In the genomic region with DNA sequence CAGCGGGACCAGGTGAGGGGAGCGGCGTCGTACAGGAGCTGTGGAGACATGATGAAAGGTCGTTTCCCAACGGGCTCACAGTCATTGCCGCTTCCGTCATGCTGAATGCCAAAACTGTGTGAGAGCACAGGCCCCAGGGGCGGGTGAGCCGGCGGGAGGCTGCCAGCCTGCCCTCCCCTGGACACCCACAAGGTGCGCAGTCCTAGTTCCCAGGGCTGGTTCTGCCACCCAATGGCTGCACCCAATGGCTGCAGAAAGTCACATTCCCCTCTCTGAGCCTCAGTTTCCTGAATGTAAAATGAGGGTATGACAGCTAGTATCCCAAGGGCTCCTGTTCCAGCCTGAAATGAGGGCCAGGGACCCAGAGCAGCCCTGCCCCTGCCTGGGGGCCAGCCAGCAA, we compare ENCODE assay signal across 26 cellular contexts. TPM values are rescaled to one million over a fixed set of nuclear protein-coding genes. Genes with fewer than 3 reads are reported as not detected.
A peak's percentile ranks its signal among the peaks of the same experiment; 100 is the strongest.
DNase-seq lines count a peak whose midpoint lies in the region; ATAC-seq, FAIRE-seq and TF ChIP-seq lines count a peak whose summit lies in the region.
"Had no signal": no experiment of that assay in that cellular context is flagged by ENCODE, and none has a peak within 500 bp of the region (broad histone marks: within the 10 kb centered on the region; RNA-seq: fewer than 3 reads in every experiment).

No MANE protein-coding gene starts in this region.

- H3K4me2 ChIP-seq in K562 (ENCODE audit: insufficient read depth, low read length) = no peak overlapping the region
- no peak overlapping the region for H3K4me2 ChIP-seq in keratinocyte (ENCODE audit: control insufficient read depth, extremely low read depth, insufficient read depth, low read depth, low read length)
- no peak overlapping the region for H3K4me2 ChIP-seq in neuronal stem cell (ENCODE audit: insufficient read depth, low read length, poor library complexity, severe bottlenecking)
- H3K4me2 ChIP-seq: A549; BLaER1 treated with 17β-estradiol and CSF1 and Interleukin-3, amounts not matched to agents 10 nM and 100 nM; GM23338 had no signal

- H2BK5ac ChIP-seq in neuronal stem cell (ENCODE audit: low read length) = no peak overlapping the region

- H3K9me3 Mint-ChIP-seq in HFFc6 = peaks cover 4% of the 10 kb centered on the region; the same call in 1 of the 2 replicates
- H3K9me3 Mint-ChIP-seq: CD4-positive, alpha-beta T cell; GM23338; H9 had no signal

- H4K91ac ChIP-seq in neuronal stem cell (ENCODE audit: low read depth, low read length, poor library complexity) = no peak overlapping the region

- POLR2A ChIA-PET in K562 (lab: Yijun Ruan, JAX) = no interaction called here

- no peak overlapping the region for H2BK12ac ChIP-seq in neuronal stem cell (ENCODE audit: low read length)

- H2BK15ac ChIP-seq in neuronal stem cell (ENCODE audit: low read length) = no peak overlapping the region

- no peak for TF ChIP-seq EP300 in K562 (IDR thresholded peaks at IDR 0.05; ENCODE audit: low read length)

- BruUV-seq in K562 (replicated peaks; lab: Mats Ljungman, UMichigan) = no TSS peak

- no peak for FAIRE-seq in K562 (lab: Jason Lieb, UNC)
- FAIRE-seq in keratinocyte (lab: Jason Lieb, UNC) = no peak
- FAIRE-seq: A549, D721Med, GM12891, GM18507 had no signal

- intact Hi-C loops in K562 (cut with micrococcal nuclease) (no loop called here), right lobe of liver (cut with DNase I) (no loop called here), left ventricle myocardium superior (cut with micrococcal nuclease) (no loop called here)

- dilution Hi-C loops in keratinocyte (cut with MboI; ENCODE audit: extremely low pct_ligation_motif_present, low sequenced_read_pairs) = no loop called here

- ATAC-seq in K562 (peak; percentile 49; the same call in 2 of the 3 replicates), right lobe of liver (no peak), left ventricle myocardium superior (no peak)
- ATAC-seq: GM23338 had no signal

- no peak overlapping the region for H3K27ac Mint-ChIP-seq in HFFc6
- H3K27ac Mint-ChIP-seq: CD14-positive monocyte; CD4-positive, alpha-beta T cell; GM23338 had no signal

- H3K18ac ChIP-seq in neuronal stem cell (ENCODE audit: low read length) = no peak overlapping the region

- H3K36me3 ChIP-seq in K562 (ENCODE audit: control insufficient read depth, insufficient read depth, low read length) = no peaks in the 10 kb centered on the region
- no peaks in the 10 kb centered on the region for H3K36me3 ChIP-seq in keratinocyte (ENCODE audit: control insufficient read depth in 2 of 2, extremely low read depth in 1 of 2, insufficient read depth in 2 of 2, low read length in 2 of 2)
- peaks cover 41 to 84% of the 10 kb centered on the region in 2 donors for H3K36me3 ChIP-seq in neuronal stem cell (replicated peaks in 1 of 2; ENCODE audit: control insufficient read depth in 2 of 2, insufficient read depth in 2 of 2, low read length in 2 of 2)
- H3K36me3 ChIP-seq in right lobe of liver = no peaks in the 10 kb centered on the region

- H2AK5ac ChIP-seq in neuronal stem cell (ENCODE audit: low read depth, low read length) = no peak overlapping the region

- 13% methylated on average over 12 of the region's 12 CpGs for WGBS in K562 (ENCODE audit: insufficient coverage, low coverage, missing lambda C conversion rate)
- no CpG with 5 or more reads among the region's 12 CpGs for WGBS in neuronal stem cell (ENCODE audit: extremely low coverage in 2 of 2, insufficient read length in 2 of 2, insufficient replicate concordance in 1 of 2), 2 donors
- WGBS in right lobe of liver (ENCODE audit: insufficient coverage, low coverage, low lambda C conversion rate, missing lambda C conversion rate) = 100% methylated on average over 1 of the region's 12 CpGs

- CTCF ChIA-PET in K562 (lab: Yijun Ruan, JAX; ENCODE audit: low intra/inter-chr PET ratio) = no interaction called here

- H3K4me3 Mint-ChIP-seq in HFFc6 = no peak overlapping the region
- H3K4me3 Mint-ChIP-seq: CD14-positive monocyte; CD4-positive, alpha-beta T cell; CD8-positive, alpha-beta memory T cell; GM23338; H9 had no signal

- in situ Hi-C loops in K562 (cut with MboI) = no loop called here

- H3K14ac ChIP-seq in neuronal stem cell (ENCODE audit: low read length) = no peak overlapping the region

- H2AFZ ChIP-seq in K562 (ENCODE audit: low read depth, low read length) (no peak overlapping the region), keratinocyte (ENCODE audit: control insufficient read depth, low read length) (no peak overlapping the region), neuronal stem cell (ENCODE audit: low read length) (no peak overlapping the region)
- H2AFZ ChIP-seq: GM23338 had no signal

- no peaks in the 10 kb centered on the region for H3K79me2 ChIP-seq in K562 (ENCODE audit: control insufficient read depth, insufficient read depth, low read length)
- H3K79me2 ChIP-seq in keratinocyte (ENCODE audit: control insufficient read depth, insufficient read depth, low read length) = no peaks in the 10 kb centered on the region

- no peaks in the 10 kb centered on the region for H3K4me1 Mint-ChIP-seq in HFFc6 (ENCODE audit: low read depth)
- H3K4me1 Mint-ChIP-seq: CD8-positive, alpha-beta memory T cell; GM23338; H9 had no signal

- H3K9ac ChIP-seq in K562 (ENCODE audit: insufficient read depth in 1 of 2, low read depth in 2 of 2, low read length in 2 of 2) (no peak overlapping the region), keratinocyte (ENCODE audit: control insufficient read depth, extremely low read depth, insufficient read depth, low read length) (no peak overlapping the region), neuronal stem cell (ENCODE audit: low read depth, low read length, poor library complexity) (peak overlapping the region; percentile 44)
- H3K9ac ChIP-seq: BLaER1 treated with 17β-estradiol and CSF1 and Interleukin-3, amounts not matched to agents 10 nM and 100 nM had no signal

- peaks cover 0 to 4% of the 10 kb centered on the region in 2 experiments; a peak in 1 of 5 replicates for H3K4me1 ChIP-seq in K562 (replicated peaks in 1 of 2; ENCODE audit: control insufficient read depth in 2 of 2, insufficient read depth in 2 of 2, low read length in 2 of 2)
- no peaks in the 10 kb centered on the region for H3K4me1 ChIP-seq in keratinocyte (ENCODE audit: control insufficient read depth, extremely low read depth, insufficient read depth, low read length)
- no peaks in the 10 kb centered on the region for H3K4me1 ChIP-seq in neuronal stem cell (ENCODE audit: control insufficient read depth in 2 of 2, insufficient read depth in 1 of 2, low read depth in 1 of 2, low read length in 2 of 2)
- H3K4me1 ChIP-seq in right lobe of liver = no peaks in the 10 kb centered on the region
- H3K4me1 ChIP-seq: A549, BE2C had no signal

- no peak for DNase-seq in HFFc6
- DNase-seq in K562 (ENCODE audit: extremely low read depth in 1 of 4, low spot score in 3 of 4) = no peak
- no peak for DNase-seq in keratinocyte (ENCODE audit: low read depth, low spot score)
- no peak for DNase-seq in neuronal stem cell (ENCODE audit: low spot score)
- no peak for DNase-seq in right lobe of liver
- no peak for DNase-seq in nucleus accumbens (lab: John Stamatoyannopoulos, UW)
- DNase-seq in putamen (ENCODE audit: low spot score) = no peak
- DNase-seq in left ventricle myocardium superior = no peak
- DNase-seq: 8988T; ACHN; AML-193; BE2C; CD4-positive, alpha-beta T cell; CD8-positive, alpha-beta memory T cell; DMS 273 treated with DMSO at 0.1 percent for 48 hours; DMS79; EL; GDM1; H9 had no signal

- H3K4ac ChIP-seq in neuronal stem cell (ENCODE audit: low read length) = no peak overlapping the region

- peaks cover 31% of the 10 kb centered on the region for H3K27me3 Mint-ChIP-seq in HFFc6 (ENCODE audit: insufficient read depth)
- H3K27me3 Mint-ChIP-seq: CD4-positive, alpha-beta T cell had no signal

- no peak overlapping the region for H3K23ac ChIP-seq in neuronal stem cell (ENCODE audit: low read depth, low read length, poor library complexity)

- H3K4me3 ChIP-seq in K562 (no peak overlapping the region), keratinocyte (ENCODE audit: control insufficient read depth in 2 of 3, extremely low read depth in 1 of 3, insufficient read depth in 2 of 3, low read depth in 1 of 3, low read length in 3 of 3) (no peak overlapping the region), neuronal stem cell (ENCODE audit: low read length in 2 of 2) (no peak overlapping the region), right lobe of liver (no peak overlapping the region)
- H3K4me3 ChIP-seq: A549; BLaER1 treated with 17β-estradiol and CSF1 and Interleukin-3, amounts not matched to agents 10 nM and 100 nM; GM23338 had no signal

- no peak overlapping the region for H3K27ac ChIP-seq in K562 (ENCODE audit: extremely low read depth, low read depth, low read length)
- no peak overlapping the region for H3K27ac ChIP-seq in keratinocyte (ENCODE audit: control insufficient read depth, insufficient read depth, low read length)
- H3K27ac ChIP-seq in neuronal stem cell (replicated peaks; ENCODE audit: low read length) = no peak overlapping the region
- H3K27ac ChIP-seq in right lobe of liver = no peak overlapping the region
- H3K27ac ChIP-seq: A549; BLaER1 treated with 17β-estradiol and CSF1 and Interleukin-3, amounts not matched to agents 10 nM and 100 nM had no signal

- TF ChIP-seq RAD21 in K562 (CRISPR knock-in tag; conservative IDR thresholded peaks at IDR 0.05 in 1 of 2, IDR thresholded peaks at IDR 0.05 in 1 of 2) = no peak

- 0 out of 2 replicates have a peak, but pooled peaks cover 4% of the 10 kb centered on the region for H3K36me3 Mint-ChIP-seq in HFFc6 (ENCODE audit: low read depth)
- H3K36me3 Mint-ChIP-seq: CD14-positive monocyte had no signal

- H3K9me1 ChIP-seq in K562 (ENCODE audit: control insufficient read depth, insufficient read depth, low read length) (no peaks in the 10 kb centered on the region), keratinocyte (ENCODE audit: control insufficient read depth, extremely low read depth, insufficient read depth, low read length) (no peaks in the 10 kb centered on the region)

- H3K9me3 ChIP-seq in K562 (replicated peaks; ENCODE audit: control insufficient read depth, insufficient read depth, low read depth, low read length) (no peaks in the 10 kb centered on the region), keratinocyte (ENCODE audit: control insufficient read depth, low read depth, low read length) (no peaks in the 10 kb centered on the region), neuronal stem cell (replicated peaks in 1 of 2; ENCODE audit: control insufficient read depth in 2 of 2, insufficient read depth in 1 of 2, low read depth in 1 of 2, low read length in 2 of 2) (peaks cover 0 to 10% of the 10 kb centered on the region in 2 donors), right lobe of liver (no peaks in the 10 kb centered on the region)
- H3K9me3 ChIP-seq: BE2C; BLaER1 treated with 17β-estradiol and CSF1 and Interleukin-3, amounts not matched to agents 10 nM and 100 nM had no signal

- TF ChIP-seq POLR2A in K562 (conservative IDR thresholded peaks at IDR 0.05) (no peak), right lobe of liver (IDR thresholded peaks at IDR 0.05) (no peak)

- H3K27me3 ChIP-seq in K562 (ENCODE audit: control insufficient read depth in 2 of 2, insufficient read depth in 2 of 2, low read length in 2 of 2) (peaks cover 12 to 44% of the 10 kb centered on the region in 2 experiments; a peak in 4 of 5 replicates), keratinocyte (ENCODE audit: control insufficient read depth, extremely low read depth, insufficient read depth, low read length) (no peaks in the 10 kb centered on the region), neuronal stem cell (ENCODE audit: control insufficient read depth in 3 of 3, insufficient read depth in 3 of 3, low read depth in 1 of 3, low read length in 3 of 3) (no peaks in the 10 kb centered on the region), right lobe of liver (no peaks in the 10 kb centered on the region)
- H3K27me3 ChIP-seq: BE2C; BLaER1 treated with 17β-estradiol and CSF1 and Interleukin-3, amounts not matched to agents 10 nM and 100 nM had no signal

- no peak overlapping the region for H2BK120ac ChIP-seq in neuronal stem cell (ENCODE audit: low read depth, low read length)

- H4K20me1 ChIP-seq in K562 (replicated peaks; ENCODE audit: control insufficient read depth, insufficient read depth, low read length) (no peaks in the 10 kb centered on the region), keratinocyte (ENCODE audit: control insufficient read depth, extremely low read depth, insufficient read depth, low read length) (no peaks in the 10 kb centered on the region)

- H3K79me1 ChIP-seq in neuronal stem cell (ENCODE audit: low read depth, low read length) = no peaks in the 10 kb centered on the region

- TF ChIP-seq CTCF in HFFc6 (IDR thresholded peaks at IDR 0.05) (0 out of 2 replicates have a peak, but pooled peaks have one; percentile 7), K562 (IDR thresholded peaks at IDR 0.05 in 2 of 3, conservative IDR thresholded peaks at IDR 0.05 in 1 of 3; ENCODE audit: insufficient read depth in 2 of 3, low read depth in 1 of 3, low read length in 3 of 3) (peak in 1 of 3 experiments; percentile 46; a peak in 2 of 6 replicates), keratinocyte (optimal IDR thresholded peaks at IDR 0.05 in 1 of 3, IDR thresholded peaks at IDR 0.05 in 1 of 3, conservative IDR thresholded peaks at IDR 0.05 in 1 of 3; ENCODE audit: extremely low read depth in 1 of 3, insufficient read depth in 2 of 3, low read length in 3 of 3) (peak in 2 of 3 experiments; percentile 46 to 58), right lobe of liver (IDR thresholded peaks at IDR 0.05) (no peak)

- no peak overlapping the region for H4K8ac ChIP-seq in neuronal stem cell (ENCODE audit: low read depth, low read length)

RNA-seq across cellular contexts. Expression of a gene that starts 23.0 kb away (rescaled TPM):
- total RNA-seq in HFFc6 (2021; fragmentation: NEBNext Ultra II Directional; extraction: Animal tissue kit (Norgen Biotek cat#: 25700)) = under 1 TPM; 0.39 to 0.66 (median 0.59) TPM
- total RNA-seq in K562 (2011; cell fraction: chromatin; rRNA removed; ENCODE audit: low replicate concordance) = 0.76 TPM in 1 of 2 replicates, not detected in the other
- 0.13 and 0.50 TPM in 2 replicates for total RNA-seq in K562 (2011; cell fraction: nucleolus; rRNA removed)
- 0.31 TPM in 1 of 2 replicates, not detected in the other for total RNA-seq in K562 (2011; cell fraction: nucleoplasm; rRNA removed)
- total RNA-seq in K562 (2014; rRNA removed) (not detected in 2 replicates), K562 (2014; rRNA removed; fragmentation: Illumina TruSeq; extraction: Trizol) (not detected in 2 replicates), K562 (2015; rRNA removed; fragmentation: Illumina TruSeq; extraction: Trizol) (not detected in 2 replicates), K562 (2021) (0.07 and 0.13 TPM in 2 replicates), right lobe of liver (1 to 10 TPM in 3 of 6 experiments, under 1 TPM in 3; 0.49 to 1.4 (median 1.1) TPM), left ventricle myocardium superior (37.9 TPM)
- polyA plus RNA-seq in K562 (2011; rRNA removed) (0.12 TPM in 1 of 2 replicates, not detected in the other), K562 (2014; fragmentation: Illumina TruSeq; extraction: Trizol) (not detected in 2 replicates), K562 (2014; fragmentation: Nextera tagmentation; extraction: Ambion mirVana) (not detected), K562 (2014; rRNA removed) (0.05 TPM in 1 of 2 replicates, not detected in the other), keratinocyte (0.13 to 0.68 TPM (median 0.24 TPM) in 3 replicates)
- polyA plus RNA-seq in K562 (2011; cell fraction: cytosol; rRNA removed) = 0.06 and 0.09 TPM in 2 replicates
- 0.11 and 0.13 TPM in 2 replicates for polyA plus RNA-seq in K562 (2011; cell fraction: nucleus; rRNA removed)
- polyA plus RNA-seq in K562 (2012) = 0.03 and 0.21 TPM in 2 replicates
- 0.12 and 0.18 TPM in 2 replicates for polyA minus RNA-seq in K562 (2011; rRNA and poly(A)+ RNA removed)
- not detected in 2 replicates for polyA minus RNA-seq in K562 (2011; cell fraction: cytosol; rRNA and poly(A)+ RNA removed)
- polyA minus RNA-seq in K562 (2011; cell fraction: nucleus; rRNA and poly(A)+ RNA removed) = 0.13 and 0.22 TPM in 2 replicates
- 0.16 TPM for polyA plus RNA-seq in keratinocyte (2011; ENCODE audit: low read depth)
- polyA plus RNA-seq in keratinocyte (2011; cell fraction: cytosol; rRNA removed) = 0.05 and 0.18 TPM in 2 replicates
- polyA plus RNA-seq in keratinocyte (2011; cell fraction: nucleus; rRNA removed) = 1.5 and 2.8 TPM in 2 replicates
- polyA plus RNA-seq in keratinocyte (2012; ENCODE audit: low replicate concordance) = 0.34 and 0.42 TPM in 2 replicates
- polyA minus RNA-seq in keratinocyte = 0.13 to 0.89 TPM (median 0.26 TPM) in 3 replicates
- 0.77 TPM for polyA minus RNA-seq in keratinocyte (2011; cell fraction: cytosol; rRNA and poly(A)+ RNA removed)
- polyA minus RNA-seq in keratinocyte (2011; cell fraction: nucleus; rRNA and poly(A)+ RNA removed) = 1.6 and 2.7 TPM in 2 replicates
- 36.9 TPM for polyA plus RNA-seq in neuronal stem cell (2013, experiment 1 of 2)
- 37.0 TPM for polyA plus RNA-seq in neuronal stem cell (2013, experiment 2 of 2)
- polyA plus RNA-seq: CD14-positive monocyte; CD8-positive, alpha-beta memory T cell had no signal

Comparison
In these comparisons a context has a peak if more than half of its experiments do, and no peak if none do; other contexts are left out.
1. CTCF ChIP-seq: peak in HFFc6 (single experiment) and keratinocyte (2 of 3); none in right lobe of liver (0 of 4).
2. RNA of a gene that starts 23.0 kb away (total RNA-seq): 37.9 TPM in left ventricle myocardium superior (single experiment); 0.49 to 1.4 TPM in right lobe of liver, 0.39 to 0.66 TPM in HFFc6 and 0.07 to 0.76 TPM in K562; every median in the first group is over 10 times any median in the second.